ENCODE assay signal across 8 cellular contexts in the genomic region with DNA sequence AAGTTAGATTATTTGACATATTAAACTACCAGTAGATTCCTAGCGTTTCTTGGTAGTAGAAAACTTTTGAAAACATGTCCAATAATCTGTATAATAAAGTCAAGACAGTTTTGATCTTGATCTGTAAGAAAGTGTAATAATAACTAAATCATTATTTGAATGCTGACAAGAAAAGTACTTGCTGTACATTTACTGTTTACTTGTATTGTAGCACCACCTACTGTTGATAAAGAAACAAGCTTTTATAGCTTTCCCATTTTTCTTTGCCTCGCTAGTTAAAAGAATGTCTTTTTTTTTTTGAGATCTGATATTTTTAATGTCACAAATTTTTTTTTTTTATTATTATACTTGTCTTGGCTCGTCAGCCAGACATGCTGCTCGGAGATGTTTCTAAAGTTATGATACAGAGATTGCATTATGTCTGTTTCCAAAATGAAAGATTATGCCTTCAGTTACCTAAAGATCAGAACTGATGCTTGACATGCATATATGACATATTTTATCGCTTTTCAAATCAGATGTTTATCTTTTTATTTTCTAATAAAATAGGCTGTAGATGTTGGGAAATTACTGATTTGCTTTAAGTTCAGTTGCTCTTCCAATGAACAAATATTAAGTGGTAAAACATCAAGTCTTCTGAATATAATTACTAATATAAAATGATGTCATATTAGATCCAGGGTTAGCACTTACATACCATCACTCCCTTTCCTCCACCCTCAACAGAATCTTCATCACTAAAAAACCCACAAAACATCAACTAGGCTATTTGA.
DNase-seq lines count a peak whose midpoint lies in the region; ATAC-seq and TF ChIP-seq lines count a peak whose summit lies in the region.

No MANE protein-coding gene starts in this region.

- ATAC-seq in HCT116 (no peak; the same call in 1 of the 2 replicates), GM18868 (IDR thresholded peaks at IDR 0.05; ENCODE audit: unreplicated experiment) (no peak)

- RAD21 ChIA-PET in HCT116 (lab: Charles Lee; ENCODE audit: low non-redundant PET in 1 of 2, low total read pairs in 2 of 2, uncharacterized antibody in 2 of 2, unreplicated experiment in 2 of 2): interaction anchor here (0.5 to 0.8 kb wide), 2 partner anchors 213 to 215 kb away, joined by 3 read pairs; no protein-coding TSS in a partner anchor

- no peaks in the 10 kb centered on the region for H3K36me3 Mint-ChIP-seq in endothelial cell (ENCODE audit: low read depth, unreplicated experiment)

- DNase-seq in AG09309 (ENCODE audit: low read depth) (no peak), HCT116 (ENCODE audit: low read depth, low spot score) (peak; percentile 26), OCI-LY7 (ENCODE audit: low spot score) (peak; percentile 31), endothelial cell (ENCODE audit: low spot score) (no peak), D341Med (ENCODE audit: low spot score) (no peak)
- DNase-seq in activated CD8-positive, alpha-beta memory T cell treated with anti-CD3 and anti-CD28 coated beads, Interleukin-2, amount 50 U/mL, for 4 hours: no peak

- H3K36me3 ChIP-seq in HCT116 (ENCODE audit: control insufficient read depth in 1 of 2, insufficient read depth in 2 of 2, low read length in 2 of 2) (no peaks in the 10 kb centered on the region), OCI-LY7 (ENCODE audit: insufficient read depth, low read length) (no peaks in the 10 kb centered on the region), neural cell (ENCODE audit: insufficient read depth, low read length) (no peaks in the 10 kb centered on the region)

- H2AFZ ChIP-seq in HCT116 (ENCODE audit: low read depth, low read length, poor library complexity, severe bottlenecking): no peak overlapping the region
- no peak overlapping the region for H2AFZ ChIP-seq in OCI-LY7 (ENCODE audit: low read length)
- H2AFZ ChIP-seq in neural cell (ENCODE audit: low read depth, low read length): no peak overlapping the region

- H3K9me3 Mint-ChIP-seq in endothelial cell (ENCODE audit: unreplicated experiment): no peaks in the 10 kb centered on the region

- no TSS peak for BruUV-seq in HCT116 (replicated peaks; lab: Mats Ljungman, UMichigan)
- no TSS peak for BruUV-seq in OCI-LY7 (replicated peaks; lab: Mats Ljungman, UMichigan)

- no peak overlapping the region for H3K4me3 Mint-ChIP-seq in endothelial cell (ENCODE audit: unreplicated experiment)

- no peaks in the 10 kb centered on the region for H3K9me2 ChIP-seq in HCT116 (ENCODE audit: insufficient read depth)
- H3K9me2 ChIP-seq in OCI-LY7 (ENCODE audit: insufficient read depth, low read length): no peaks in the 10 kb centered on the region
- H3K9me2 ChIP-seq in neural cell (ENCODE audit: insufficient read depth, low read length): no peaks in the 10 kb centered on the region

- H3K27ac ChIP-seq in HCT116 (ENCODE audit: low read depth, low read length) (no peak overlapping the region), OCI-LY7 (ENCODE audit: low read depth, low read length, poor library complexity, severe bottlenecking) (no peak overlapping the region), neural cell (ENCODE audit: low read length) (peak overlapping the region; percentile 4)

- CTCF ChIA-PET in HCT116 (lab: Charles Lee): interaction anchor here (0.7 to 2.3 kb wide), 12 partner anchors 25 to 959 kb away, joined by 3 to 29 read pairs (median 6); no protein-coding TSS in a partner anchor
- CTCF ChIA-PET in OCI-LY7 (lab: Charles Lee; ENCODE audit: unreplicated experiment): interaction anchor here (0.6 kb wide), 1 partner anchor 161 kb away, joined by 3 read pairs; no protein-coding TSS in a partner anchor

- no peak for TF ChIP-seq EP300 in neural cell (conservative IDR thresholded peaks at IDR 0.05; ENCODE audit: poor library complexity, severe bottlenecking)

- H3K79me2 ChIP-seq in HCT116 (ENCODE audit: insufficient read depth, low read length) (no peaks in the 10 kb centered on the region), OCI-LY7 (ENCODE audit: insufficient read depth, low read depth, low read length) (no peaks in the 10 kb centered on the region), neural cell (replicated peaks; ENCODE audit: insufficient read depth, low read length) (peaks cover 5% of the 10 kb centered on the region)

- no peak overlapping the region for H3K4me2 ChIP-seq in HCT116 (ENCODE audit: low read length)
- no peak overlapping the region for H3K4me2 ChIP-seq in OCI-LY7 (ENCODE audit: low read length)
- no peak overlapping the region for H3K4me2 ChIP-seq in neural cell (ENCODE audit: low read length)

- POLR2A ChIA-PET in HCT116 (lab: Charles Lee): no interaction called here
- POLR2A ChIA-PET in OCI-LY7 (lab: Charles Lee): interaction anchor here (0.6 to 1.0 kb wide), 2 partner anchors 8 to 177 kb away, joined by 3 read pairs; no protein-coding TSS in a partner anchor

- H3K4me1 ChIP-seq in HCT116 (ENCODE audit: control insufficient read depth in 1 of 2, insufficient read depth in 2 of 2, low read length in 2 of 2) (no peaks in the 10 kb centered on the region), OCI-LY7 (ENCODE audit: insufficient read depth, low read length, poor library complexity, severe bottlenecking) (no peaks in the 10 kb centered on the region)

- H3K4me3 ChIP-seq in AG09309 (ENCODE audit: control insufficient read depth, low read depth, low read length) (no peak overlapping the region), HCT116 (replicated peaks in 1 of 2; ENCODE audit: low read depth in 1 of 2, low read length in 2 of 2) (no peak overlapping the region), OCI-LY7 (ENCODE audit: low read depth, low read length, poor library complexity, severe bottlenecking) (no peak overlapping the region), neural cell (ENCODE audit: low read length) (peak overlapping the region; percentile 19)

- peaks cover 3% of the 10 kb centered on the region for H3K27me3 Mint-ChIP-seq in endothelial cell (ENCODE audit: unreplicated experiment)

- H3K9ac ChIP-seq in HCT116 (ENCODE audit: low read length): no peak overlapping the region
- no peak overlapping the region for H3K9ac ChIP-seq in neural cell (ENCODE audit: low read length)

- TF ChIP-seq RAD21 in HCT116 (IDR thresholded peaks at IDR 0.05; ENCODE audit: low read depth) (peak; percentile 64), neural cell (conservative IDR thresholded peaks at IDR 0.05) (peak; percentile 81)

- H3K9me3 ChIP-seq in HCT116 (ENCODE audit: control insufficient read depth in 1 of 2, insufficient read depth in 1 of 2, low read depth in 1 of 2, low read length in 2 of 2) (no peaks in the 10 kb centered on the region), OCI-LY7 (ENCODE audit: low read length) (no peaks in the 10 kb centered on the region), neural cell (ENCODE audit: low read length) (no peaks in the 10 kb centered on the region)

- no peak for TF ChIP-seq POLR2A in HCT116 (IDR thresholded peaks at IDR 0.05; ENCODE audit: borderline replicate concordance, extremely low read depth, insufficient read depth, insufficient read length)

- H3K4me1 Mint-ChIP-seq in endothelial cell (ENCODE audit: unreplicated experiment): peaks cover 3% of the 10 kb centered on the region

- H3K27me3 ChIP-seq in HCT116 (ENCODE audit: insufficient read depth, low read length) (no peaks in the 10 kb centered on the region), neural cell (ENCODE audit: insufficient read depth, low read depth, low read length) (no peaks in the 10 kb centered on the region)

- H4K20me1 ChIP-seq in HCT116 (ENCODE audit: insufficient read depth) (no peaks in the 10 kb centered on the region), OCI-LY7 (ENCODE audit: insufficient read depth, low read length) (no peaks in the 10 kb centered on the region), neural cell (ENCODE audit: insufficient read depth) (no peaks in the 10 kb centered on the region)

- H3K27ac Mint-ChIP-seq in endothelial cell (ENCODE audit: unreplicated experiment): no peak overlapping the region

- TF ChIP-seq CTCF in AG09309 (IDR thresholded peaks at IDR 0.05; ENCODE audit: control insufficient read depth, insufficient read depth, low read depth, low read length, missing control alignments) (peak; percentile 36), HCT116 (IDR thresholded peaks at IDR 0.05 in 2 of 3, conservative IDR thresholded peaks at IDR 0.05 in 1 of 3; ENCODE audit: borderline replicate concordance in 1 of 3, insufficient read depth in 1 of 3, low read depth in 2 of 3, low read length in 2 of 3) (peak; percentile 20 to 64 (median 42); a peak in 5 of 6 replicates), OCI-LY7 (conservative IDR thresholded peaks at IDR 0.05; ENCODE audit: low read length) (peak; percentile 78), endothelial cell (IDR thresholded peaks at IDR 0.05; ENCODE audit: unreplicated experiment) (peak; percentile 34), neural cell (IDR thresholded peaks at IDR 0.05; ENCODE audit: poor library complexity, severe bottlenecking) (peak; percentile 75)

- H3F3A ChIP-seq in neural cell (ENCODE audit: insufficient read depth, low read length, poor library complexity, severe bottlenecking): no peaks in the 10 kb centered on the region

- intact Hi-C loops in HCT116 (cut with micrococcal nuclease) (loop anchor here (1.0 to 10.0 kb wide), 5 partner anchors 93 to 959 kb away; a partner anchor contains a TSS), OCI-LY7 (cut with micrococcal nuclease; ENCODE audit: unreplicated experiment) (loop anchor here (5.0 to 10.0 kb wide), 2 partner anchors 217 to 545 kb away; no protein-coding TSS in a partner anchor)

TF ChIP-seq in HCT116, 20 proteins besides CTCF, POLR2A, EP300 and RAD21 (continues in another document):
- TF ChIP-seq ELF1 (IDR thresholded peaks at IDR 0.05; ENCODE audit: borderline replicate concordance, low read depth) (no peak), EZH2 (IDR thresholded peaks at IDR 0.05) (no peak), CBX3 (IDR thresholded peaks at IDR 0.05; ENCODE audit: low read depth) (no peak), FOSL1 (IDR thresholded peaks at IDR 0.05; ENCODE audit: low read depth) (no peak)

TF ChIP-seq in neural cell, 6 proteins besides CTCF, POLR2A, EP300 and RAD21 (continues in another document):
- TF ChIP-seq SMC3 (conservative IDR thresholded peaks at IDR 0.05; ENCODE audit: poor library complexity): peak; percentile 72
- no peak for TF ChIP-seq MXI1 (conservative IDR thresholded peaks at IDR 0.05; ENCODE audit: poor library complexity, severe bottlenecking)
- TF ChIP-seq POLR2AphosphoS5 (IDR thresholded peaks at IDR 0.05): no peak
- no peak for TF ChIP-seq EZH2 (IDR thresholded peaks at IDR 0.05; ENCODE audit: borderline replicate concordance, insufficient read depth, low read length, poor library complexity, severe bottlenecking)
- TF ChIP-seq TAF1 (IDR thresholded peaks at IDR 0.05; ENCODE audit: low read depth): no peak

Comparison
In these comparisons a context has a peak if more than half of its experiments do, and no peak if none do; other contexts are left out.
1. DNase-seq: peak in HCT116 (single experiment) and OCI-LY7 (single experiment); none in AG09309 (single experiment), endothelial cell (single experiment), activated CD8-positive, alpha-beta memory T cell treated with anti-CD3 and anti-CD28 coated beads, Interleukin-2, amount 50 U/mL, for 4 hours (single experiment) and D341Med (single experiment).
2. Peak in every context shown above with its lines, with median percentiles within 50 percentile points of each other: CTCF ChIP-seq.